8 cellular contexts compared by ENCODE assay signal in genomic region chr12:124389537-124390441, GRCh38.
A peak's percentile ranks its signal among the peaks of the same experiment; 100 is the strongest.
DNase-seq lines count a peak whose midpoint lies in the region; ATAC-seq and TF ChIP-seq lines count a peak whose summit lies in the region.

No MANE protein-coding gene starts in this region.

- H3K27ac ChIP-seq in HL-60 (replicated peaks) (peak overlapping the region; percentile 88), angular gyrus (ENCODE audit: low read depth, low read length) (peak overlapping the region; percentile 87)

- peak; percentile 47 for ATAC-seq in left lobe of liver
- no peak for ATAC-seq in stimulated activated naive CD8-positive, alpha-beta T cell treated with anti-CD3 and anti-CD28 coated beads, Interleukin-15, amount 100 ng/mL, for 72 hours

- peak overlapping the region; percentile 51 to 78 for H3K4me3 Mint-ChIP-seq in stimulated activated naive CD8-positive, alpha-beta T cell treated with anti-CD3 and anti-CD28 coated beads, Interleukin-15, amount 100 ng/mL, for 72 hours

- no peak for TF ChIP-seq CTCF in HL-60 (IDR thresholded peaks at IDR 0.05; ENCODE audit: insufficient read depth, low read length)

- H3K4me1 Mint-ChIP-seq in stimulated activated naive CD8-positive, alpha-beta T cell treated with anti-CD3 and anti-CD28 coated beads, Interleukin-15, amount 100 ng/mL, for 72 hours: peaks cover 67% of the 10 kb centered on the region

- H3K27ac Mint-ChIP-seq in stimulated activated naive CD8-positive, alpha-beta T cell treated with anti-CD3 and anti-CD28 coated beads, Interleukin-15, amount 100 ng/mL, for 72 hours: peak overlapping the region in 1 of 2 donors; percentile 82

- no peak for DNase-seq in HL-60 (ENCODE audit: low read depth in 1 of 2, low spot score in 1 of 2)
- peak; percentile 73 for DNase-seq in left lobe of liver (ENCODE audit: low spot score)
- DNase-seq in stimulated activated naive CD8-positive, alpha-beta T cell treated with anti-CD3 and anti-CD28 coated beads, Interleukin-15, amount 100 ng/mL, for 72 hours: no peak
- no peak for DNase-seq in amygdala (lab: John Stamatoyannopoulos, UW)
- no peak for DNase-seq in NOMO-1 treated with DMSO at 0.1 percent for 48 hours (lab: John Stamatoyannopoulos, UW; ENCODE audit: unreplicated experiment)
- DNase-seq in NCI-H69 (lab: John Stamatoyannopoulos, UW): no peak
- DNase-seq in stimulated activated CD4-positive, alpha-beta T cell treated with anti-CD3 and anti-CD28 coated beads, Interleukin-15, amount 100 ng/mL, for 24 hours: no peak

- H3K27me3 ChIP-seq in HL-60 (ENCODE audit: insufficient read depth, poor library complexity, severe bottlenecking): no peaks in the 10 kb centered on the region

- H3K4me3 ChIP-seq in HL-60 (replicated peaks; ENCODE audit: insufficient read depth, low read length): 0 out of 2 replicates have a peak overlapping the region, but pooled peaks have one; percentile 4

- H3K27me3 Mint-ChIP-seq in stimulated activated naive CD8-positive, alpha-beta T cell treated with anti-CD3 and anti-CD28 coated beads, Interleukin-15, amount 100 ng/mL, for 72 hours: no peaks in the 10 kb centered on the region

- no peaks in the 10 kb centered on the region for H3K9me3 Mint-ChIP-seq in stimulated activated naive CD8-positive, alpha-beta T cell treated with anti-CD3 and anti-CD28 coated beads, Interleukin-15, amount 100 ng/mL, for 72 hours
